1 cellular context compared by ENCODE assay signal in the genomic region with DNA sequence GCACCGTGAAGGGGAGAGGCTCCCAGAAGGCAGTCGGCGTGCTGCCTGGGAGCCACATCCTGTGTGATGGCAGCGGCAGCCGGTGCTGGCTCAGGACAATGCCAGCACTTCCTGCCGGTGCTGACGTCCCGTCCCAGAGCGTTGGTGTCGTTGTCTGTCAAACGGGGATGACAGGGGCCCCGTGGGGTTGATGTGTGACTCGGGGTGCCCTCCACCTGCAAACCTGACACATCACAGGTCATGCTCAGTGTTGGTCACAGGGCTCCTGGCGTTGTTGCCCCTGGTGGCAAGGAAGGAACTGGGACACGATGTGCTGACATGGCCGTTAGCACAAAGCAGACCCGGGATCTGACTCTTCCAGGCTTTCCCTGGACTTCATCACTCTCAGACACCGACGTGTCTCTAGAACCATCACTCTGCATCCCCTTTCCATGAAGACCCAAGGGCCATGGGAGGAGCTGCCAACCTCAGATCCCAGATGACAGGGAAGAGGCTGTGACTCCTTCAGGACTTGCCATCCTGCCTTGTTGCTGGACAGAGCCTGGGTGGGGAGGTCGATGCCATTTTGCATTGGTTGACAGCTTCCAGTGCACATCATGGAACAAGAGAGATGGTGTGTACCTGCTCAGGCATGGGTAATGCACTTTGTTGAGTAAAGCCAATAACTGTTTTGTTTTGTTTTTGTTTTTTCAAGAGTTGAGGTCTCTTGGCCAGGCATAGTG.
TF ChIP-seq lines count a peak whose summit lies in the region.

No MANE protein-coding gene starts in this region.

TF ChIP-seq in HEK293, 187 proteins besides CTCF, POLR2A, EP300 and RAD21 (continued from another document):
- TF ChIP-seq, protein P1, sequence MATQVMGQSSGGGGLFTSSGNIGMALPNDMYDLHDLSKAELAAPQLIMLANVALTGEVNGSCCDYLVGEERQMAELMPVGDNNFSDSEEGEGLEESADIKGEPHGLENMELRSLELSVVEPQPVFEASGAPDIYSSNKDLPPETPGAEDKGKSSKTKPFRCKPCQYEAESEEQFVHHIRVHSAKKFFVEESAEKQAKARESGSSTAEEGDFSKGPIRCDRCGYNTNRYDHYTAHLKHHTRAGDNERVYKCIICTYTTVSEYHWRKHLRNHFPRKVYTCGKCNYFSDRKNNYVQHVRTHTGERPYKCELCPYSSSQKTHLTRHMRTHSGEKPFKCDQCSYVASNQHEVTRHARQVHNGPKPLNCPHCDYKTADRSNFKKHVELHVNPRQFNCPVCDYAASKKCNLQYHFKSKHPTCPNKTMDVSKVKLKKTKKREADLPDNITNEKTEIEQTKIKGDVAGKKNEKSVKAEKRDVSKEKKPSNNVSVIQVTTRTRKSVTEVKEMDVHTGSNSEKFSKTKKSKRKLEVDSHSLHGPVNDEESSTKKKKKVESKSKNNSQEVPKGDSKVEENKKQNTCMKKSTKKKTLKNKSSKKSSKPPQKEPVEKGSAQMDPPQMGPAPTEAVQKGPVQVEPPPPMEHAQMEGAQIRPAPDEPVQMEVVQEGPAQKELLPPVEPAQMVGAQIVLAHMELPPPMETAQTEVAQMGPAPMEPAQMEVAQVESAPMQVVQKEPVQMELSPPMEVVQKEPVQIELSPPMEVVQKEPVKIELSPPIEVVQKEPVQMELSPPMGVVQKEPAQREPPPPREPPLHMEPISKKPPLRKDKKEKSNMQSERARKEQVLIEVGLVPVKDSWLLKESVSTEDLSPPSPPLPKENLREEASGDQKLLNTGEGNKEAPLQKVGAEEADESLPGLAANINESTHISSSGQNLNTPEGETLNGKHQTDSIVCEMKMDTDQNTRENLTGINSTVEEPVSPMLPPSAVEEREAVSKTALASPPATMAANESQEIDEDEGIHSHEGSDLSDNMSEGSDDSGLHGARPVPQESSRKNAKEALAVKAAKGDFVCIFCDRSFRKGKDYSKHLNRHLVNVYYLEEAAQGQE (tag by site-specific recombination; IDR thresholded peaks at IDR 0.05): peak; percentile 83
- TF ChIP-seq ZBTB20 (tag by site-specific recombination; IDR thresholded peaks at IDR 0.05) (no peak), ZBTB8A (tag by site-specific recombination; IDR thresholded peaks at IDR 0.05) (no peak), ZFP37 (tag by site-specific recombination; IDR thresholded peaks at IDR 0.05) (no peak), ZNF266 (tag by site-specific recombination; IDR thresholded peaks at IDR 0.05; ENCODE audit: low read depth) (no peak), ZNF843 (tag by site-specific recombination; IDR thresholded peaks at IDR 0.05) (no peak), ZNF169 (tag by site-specific recombination; IDR thresholded peaks at IDR 0.05) (no peak), ZNF585B (tag by site-specific recombination; IDR thresholded peaks at IDR 0.05) (no peak), ZNF48 (tag by site-specific recombination; IDR thresholded peaks at IDR 0.05) (no peak)
- TF ChIP-seq, protein P2, sequence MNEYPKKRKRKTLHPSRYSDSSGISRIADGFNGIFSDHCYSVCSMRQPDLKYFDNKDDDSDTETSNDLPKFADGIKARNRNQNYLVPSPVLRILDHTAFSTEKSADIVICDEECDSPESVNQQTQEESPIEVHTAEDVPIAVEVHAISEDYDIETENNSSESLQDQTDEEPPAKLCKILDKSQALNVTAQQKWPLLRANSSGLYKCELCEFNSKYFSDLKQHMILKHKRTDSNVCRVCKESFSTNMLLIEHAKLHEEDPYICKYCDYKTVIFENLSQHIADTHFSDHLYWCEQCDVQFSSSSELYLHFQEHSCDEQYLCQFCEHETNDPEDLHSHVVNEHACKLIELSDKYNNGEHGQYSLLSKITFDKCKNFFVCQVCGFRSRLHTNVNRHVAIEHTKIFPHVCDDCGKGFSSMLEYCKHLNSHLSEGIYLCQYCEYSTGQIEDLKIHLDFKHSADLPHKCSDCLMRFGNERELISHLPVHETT (tag by site-specific recombination; IDR thresholded peaks at IDR 0.05): no peak
